In genomic region chr5:5968981-5969380, GRCh38 we compare ENCODE assay signal across 8 cellular contexts.
"Had no signal": no experiment of that assay in that cellular context is flagged by ENCODE, and none has a peak within 500 bp of the region (broad histone marks: within the 10 kb centered on the region; RNA-seq: fewer than 3 reads in every experiment).

No MANE protein-coding gene starts in this region.

- H3K9ac ChIP-seq: KMS-11 had no signal

- H3K4me3 ChIP-seq: K562 had no signal

- H3K27ac ChIP-seq: HL-60, KMS-11 had no signal

- H3K4me2 ChIP-seq: KMS-11 had no signal

- DNase-seq: IMR-90, KBM-7, KG1 had no signal

- FAIRE-seq: HepG2, HTR-8/SVneo, K562 had no signal
